19 cellular contexts compared by ENCODE assay signal in the genomic region with DNA sequence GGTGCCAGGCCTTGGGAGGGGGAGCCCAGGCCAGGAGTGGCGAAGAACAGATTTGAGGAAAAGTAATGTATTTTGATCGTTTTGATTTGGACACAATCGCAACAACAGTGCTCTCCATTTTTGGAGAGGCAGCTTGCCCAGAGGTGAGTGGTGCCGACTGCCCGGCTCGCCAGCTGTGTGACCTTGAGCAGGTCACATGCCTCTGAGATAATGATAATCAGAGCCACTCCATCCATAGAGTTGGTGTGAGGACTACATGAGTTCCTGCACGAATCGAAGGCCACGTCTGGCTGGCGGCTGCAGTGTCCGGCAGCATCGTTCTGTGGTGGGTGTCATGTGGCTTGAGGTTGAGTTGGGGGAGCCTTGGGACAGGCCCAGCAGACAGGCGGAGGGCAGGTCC. TPM values are rescaled to one million over a fixed set of nuclear protein-coding genes. Genes with fewer than 3 reads are reported as not detected.
DNase-seq lines count a peak whose midpoint lies in the region; ATAC-seq, FAIRE-seq and TF ChIP-seq lines count a peak whose summit lies in the region.
"Had no signal": no experiment of that assay in that cellular context is flagged by ENCODE, and none has a peak within 500 bp of the region (broad histone marks: within the 10 kb centered on the region; RNA-seq: fewer than 3 reads in every experiment).

No MANE protein-coding gene starts in this region.

- no peak for ATAC-seq in WTC11
- no peak for ATAC-seq in HG03378 (IDR thresholded peaks at IDR 0.05; ENCODE audit: unreplicated experiment)

- CTCF ChIA-PET in WTC11 (lab: Charles Lee): no interaction called here

- POLR2A ChIA-PET in WTC11 (lab: Charles Lee): no interaction called here

- no peak for FAIRE-seq in RCC 7860 (lab: Jason Lieb, UNC)
- FAIRE-seq: A204.1, GM12892, GM19239, H1 had no signal

- H3K4me3 Mint-ChIP-seq in WTC11 (no peak overlapping the region), endothelial cell (ENCODE audit: unreplicated experiment) (no peak overlapping the region)
- H3K4me3 Mint-ChIP-seq: CD4-positive, alpha-beta T cell; H9 had no signal

- peaks cover 21% of the 10 kb centered on the region for H3K4me1 ChIP-seq in parathyroid adenoma

- peak overlapping the region; percentile 1 for H3K4me2 ChIP-seq in parathyroid adenoma (ENCODE audit: low read length)

- no peak overlapping the region for H2AFZ ChIP-seq in parathyroid adenoma

- no peaks in the 10 kb centered on the region for H3K27me3 Mint-ChIP-seq in WTC11 (ENCODE audit: low read depth)
- peaks cover 3% of the 10 kb centered on the region for H3K27me3 Mint-ChIP-seq in endothelial cell (ENCODE audit: unreplicated experiment)
- H3K27me3 Mint-ChIP-seq: CD4-positive, alpha-beta T cell had no signal

- no peak for TF ChIP-seq CTCF in C4-2B (conservative IDR thresholded peaks at IDR 0.05)
- TF ChIP-seq CTCF in WTC11 (IDR thresholded peaks at IDR 0.05): no peak
- TF ChIP-seq CTCF in endothelial cell (IDR thresholded peaks at IDR 0.05; ENCODE audit: unreplicated experiment): no peak
- no peak for TF ChIP-seq CTCF in parathyroid adenoma (IDR thresholded peaks at IDR 0.05)

- peaks cover 44% of the 10 kb centered on the region for H3K4me1 Mint-ChIP-seq in WTC11
- H3K4me1 Mint-ChIP-seq in endothelial cell (ENCODE audit: unreplicated experiment): peaks cover 22% of the 10 kb centered on the region

- no peaks in the 10 kb centered on the region for H3K9me3 ChIP-seq in parathyroid adenoma (ENCODE audit: control insufficient read depth, low read length)
- H3K9me3 ChIP-seq: BE2C had no signal

- H3K27me3 ChIP-seq in parathyroid adenoma (ENCODE audit: control insufficient read depth, insufficient read depth, low read length): no peaks in the 10 kb centered on the region
- H3K27me3 ChIP-seq: BE2C had no signal

- H3K27ac Mint-ChIP-seq in WTC11 (peak overlapping the region; percentile 86; the same call in 1 of the 2 replicates), endothelial cell (ENCODE audit: unreplicated experiment) (peak overlapping the region; percentile 26)
- H3K27ac Mint-ChIP-seq: CD4-positive, alpha-beta T cell had no signal

- DNase-seq in WTC11 (ENCODE audit: low spot score) (no peak), endothelial cell (ENCODE audit: low spot score) (no peak), RCC 7860 (ENCODE audit: low spot score) (no peak), caudate nucleus (lab: John Stamatoyannopoulos, UW) (no peak)
- DNase-seq: ACHN; BE2C; C1 segment of cervical spinal cord; CD4-positive, alpha-beta T cell; DMS153; DMS79; GDM1; H9 had no signal

- H3K36me3 ChIP-seq in parathyroid adenoma (ENCODE audit: control insufficient read depth, insufficient read depth, low read length): no peaks in the 10 kb centered on the region
- H3K36me3 ChIP-seq: BE2C had no signal

- peaks cover under 1% of the 10 kb centered on the region for H3K79me2 ChIP-seq in parathyroid adenoma

- no peak overlapping the region for H3K4me3 ChIP-seq in parathyroid adenoma (ENCODE audit: low read depth, low read length)

- no peak overlapping the region for H3K9ac ChIP-seq in parathyroid adenoma

- H3K36me3 Mint-ChIP-seq in WTC11: no peaks in the 10 kb centered on the region
- H3K36me3 Mint-ChIP-seq in endothelial cell (ENCODE audit: low read depth, unreplicated experiment): peaks cover 6% of the 10 kb centered on the region

- no peaks in the 10 kb centered on the region for H3K9me3 Mint-ChIP-seq in WTC11
- H3K9me3 Mint-ChIP-seq in endothelial cell (ENCODE audit: unreplicated experiment): no peaks in the 10 kb centered on the region
- H3K9me3 Mint-ChIP-seq: CD4-positive, alpha-beta T cell; H9 had no signal

- H3K27ac ChIP-seq in C4-2B (peak overlapping the region; percentile 58; the same call in 1 of the 2 replicates), parathyroid adenoma (no peak overlapping the region), caudate nucleus (ENCODE audit: low read depth, low read length) (no peak overlapping the region)

TF ChIP-seq in WTC11, 78 proteins besides CTCF, POLR2A, EP300 and RAD21:
- TF ChIP-seq ETV6 (CRISPR knock-in tag; IDR thresholded peaks at IDR 0.05): no peak
- no peak for TF ChIP-seq TEAD1 (CRISPR knock-in tag; IDR thresholded peaks at IDR 0.05)
- TF ChIP-seq, protein P1, sequence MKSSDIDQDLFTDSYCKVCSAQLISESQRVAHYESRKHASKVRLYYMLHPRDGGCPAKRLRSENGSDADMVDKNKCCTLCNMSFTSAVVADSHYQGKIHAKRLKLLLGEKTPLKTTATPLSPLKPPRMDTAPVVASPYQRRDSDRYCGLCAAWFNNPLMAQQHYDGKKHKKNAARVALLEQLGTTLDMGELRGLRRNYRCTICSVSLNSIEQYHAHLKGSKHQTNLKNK (CRISPR knock-in tag; IDR thresholded peaks at IDR 0.05): no peak
- TF ChIP-seq, protein P2, sequence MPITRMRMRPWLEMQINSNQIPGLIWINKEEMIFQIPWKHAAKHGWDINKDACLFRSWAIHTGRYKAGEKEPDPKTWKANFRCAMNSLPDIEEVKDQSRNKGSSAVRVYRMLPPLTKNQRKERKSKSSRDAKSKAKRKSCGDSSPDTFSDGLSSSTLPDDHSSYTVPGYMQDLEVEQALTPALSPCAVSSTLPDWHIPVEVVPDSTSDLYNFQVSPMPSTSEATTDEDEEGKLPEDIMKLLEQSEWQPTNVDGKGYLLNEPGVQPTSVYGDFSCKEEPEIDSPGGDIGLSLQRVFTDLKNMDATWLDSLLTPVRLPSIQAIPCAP (CRISPR knock-in tag; IDR thresholded peaks at IDR 0.05): no peak

RNA-seq across cellular contexts. Expression of a gene that starts 20.7 kb away (rescaled TPM):
- total RNA-seq in WTC11 (2021) (94.3 to 103 TPM (median 97.0 TPM) in 3 replicates), endothelial cell (ENCODE audit: unreplicated experiment) (34.4 TPM)

RNA-seq across cellular contexts. Expression of a gene that starts 29.9 kb away (rescaled TPM):
- total RNA-seq in WTC11 (2021) (47.8 to 53.4 TPM (median 51.5 TPM) in 3 replicates), endothelial cell (ENCODE audit: unreplicated experiment) (18.8 TPM)

RNA-seq across cellular contexts. Expression of a gene that starts 30.8 kb away (rescaled TPM):
- total RNA-seq in WTC11 (2021): 31.3 to 32.2 TPM (median 31.9 TPM) in 3 replicates
- 47.8 TPM for total RNA-seq in endothelial cell (ENCODE audit: unreplicated experiment)

RNA-seq across cellular contexts. Expression of a gene that starts 41.4 kb away (rescaled TPM):
- total RNA-seq in WTC11 (2021): 35.6 to 51.1 TPM (median 51.0 TPM) in 3 replicates
- total RNA-seq in endothelial cell (ENCODE audit: unreplicated experiment): 224 TPM
